ENCODE assay signal across 8 cellular contexts in the genomic region with DNA sequence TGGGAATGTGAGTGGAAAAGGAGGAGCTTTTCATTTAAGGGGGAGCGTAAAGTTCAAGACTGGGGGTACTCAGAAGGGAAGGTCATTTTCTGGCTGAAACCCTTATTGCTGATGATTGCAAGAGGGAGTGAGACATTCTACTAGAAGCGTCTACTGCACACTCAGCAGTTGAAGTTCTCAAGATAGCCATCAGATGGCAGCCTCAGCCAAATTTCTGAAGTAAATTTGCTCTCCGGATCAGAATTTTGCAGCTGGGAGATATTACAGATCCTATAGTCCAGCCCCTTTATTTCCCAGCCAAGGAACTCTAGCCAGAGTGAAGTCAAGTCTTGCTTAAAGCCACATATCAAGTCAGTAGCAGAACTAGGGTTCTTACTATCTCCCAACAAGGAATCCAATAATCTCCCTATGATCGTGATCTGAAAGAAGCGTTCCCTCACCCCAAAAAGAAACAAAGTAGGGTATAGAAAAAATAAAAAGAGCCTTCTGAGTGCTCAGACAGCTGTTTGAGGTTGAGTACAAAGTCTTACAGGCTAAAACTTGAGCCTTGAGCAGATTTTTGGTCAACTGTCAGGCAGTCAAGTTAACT. TPM values are rescaled to one million over a fixed set of nuclear protein-coding genes. Genes with fewer than 3 reads are reported as not detected.
DNase-seq lines count a peak whose midpoint lies in the region; ATAC-seq and TF ChIP-seq lines count a peak whose summit lies in the region.

No MANE protein-coding gene starts in this region.

- H3K36me3 Mint-ChIP-seq in HFFc6 (ENCODE audit: low read depth) = no peaks in the 10 kb centered on the region

- no peaks in the 10 kb centered on the region for H3K4me1 ChIP-seq in spleen

- no peak for ATAC-seq in GM21737 (IDR thresholded peaks at IDR 0.05; ENCODE audit: unreplicated experiment)

- peaks cover 0 to 52% (median 17%) of the 10 kb centered on the region in 7 donors for H3K27me3 ChIP-seq in spleen (replicated peaks in 1 of 7)

- no peak overlapping the region for H3K27ac Mint-ChIP-seq in HFFc6

- H3K9me3 Mint-ChIP-seq in HFFc6 = peaks cover 4% of the 10 kb centered on the region; the same call in 1 of the 2 replicates

- H3K36me3 ChIP-seq in spleen = no peaks in the 10 kb centered on the region

- intact Hi-C loops in spleen (cut with DNase I; ENCODE audit: low total_unique reads) = loop anchor here (5.0 to 10.0 kb wide), 2 partner anchors 56 to 153 kb away; no protein-coding TSS in a partner anchor

- H3K27ac ChIP-seq in spleen = no peak overlapping the region

- peaks cover 40% of the 10 kb centered on the region for H3K27me3 Mint-ChIP-seq in HFFc6 (ENCODE audit: insufficient read depth)

- no peak overlapping the region for H3K4me3 Mint-ChIP-seq in HFFc6

- TF ChIP-seq CTCF in HFFc6 (IDR thresholded peaks at IDR 0.05) = peak; percentile 84
- peak in 10 of 11 experiments; percentile 21 to 70 (median 52) for TF ChIP-seq CTCF in spleen (IDR thresholded peaks at IDR 0.05 in 8 of 11, conservative IDR thresholded peaks at IDR 0.05 in 3 of 11)

- H3K4me3 ChIP-seq in spleen = no peak overlapping the region

- no peak for TF ChIP-seq POLR2A in spleen (IDR thresholded peaks at IDR 0.05)

- WGBS in spleen, 5 donors = 31 to 40% (median 35%) methylated on average over 5 of the region's 5 CpGs

- peaks cover 7% of the 10 kb centered on the region for H3K4me1 Mint-ChIP-seq in HFFc6 (ENCODE audit: low read depth)

- H3K9me3 ChIP-seq in spleen = no peaks in the 10 kb centered on the region

- DNase-seq in DMS53 treated with DMSO at 0.1 percent for 48 hours (lab: John Stamatoyannopoulos, UW; ENCODE audit: unreplicated experiment) = peak; percentile 96
- DNase-seq in HFFc6 = peak; percentile 78
- DNase-seq in NCI-H226 = peak; percentile 25
- DNase-seq in amniotic stem cell (lab: John Stamatoyannopoulos, UW) = peak; percentile 82
- peak; percentile 70 for DNase-seq in hepatic stellate cell (ENCODE audit: low spot score)
- no peak for DNase-seq in spleen
- DNase-seq in activated CD8-positive, alpha-beta memory T cell treated with anti-CD3 and anti-CD28 coated beads for 24 hours = no peak

RNA-seq across cellular contexts. Expression of a gene that starts 24.0 kb away (rescaled TPM):
- not detected for total RNA-seq in HFFc6 (2021; fragmentation: NEBNext Ultra II Directional; extraction: Animal tissue kit (Norgen Biotek cat#: 25700))
- not detected for total RNA-seq in spleen
- under 1 TPM in 1 of 3 donors, not detected in 2; 0.03 TPM for polyA plus RNA-seq in spleen

RNA-seq across cellular contexts. Expression of a gene that starts 29.3 kb away (rescaled TPM):
- total RNA-seq in HFFc6 (2021; fragmentation: NEBNext Ultra II Directional; extraction: Animal tissue kit (Norgen Biotek cat#: 25700)) = not detected
- not detected for total RNA-seq in spleen
- not detected for polyA plus RNA-seq in spleen

Comparison
In these comparisons a context has a peak if more than half of its experiments do, and no peak if none do; other contexts are left out.
1. DNase-seq: peak in DMS53 treated with DMSO at 0.1 percent for 48 hours (single experiment), HFFc6 (single experiment), NCI-H226 (single experiment), amniotic stem cell (single experiment) and hepatic stellate cell (single experiment); none in spleen (single experiment) and activated CD8-positive, alpha-beta memory T cell treated with anti-CD3 and anti-CD28 coated beads for 24 hours (single experiment).